Comparison of ENCODE assay signal across 21 cellular contexts in genomic region chr1:226041419-226041818, GRCh38.
"Had no signal": no experiment of that assay in that cellular context is flagged by ENCODE, and none has a peak within 500 bp of the region (broad histone marks: within the 10 kb centered on the region; RNA-seq: fewer than 3 reads in every experiment).

No MANE protein-coding gene starts in this region.

- H3K27ac ChIP-seq: coronary artery, prostate gland, right atrium auricular region, suprapubic skin, transverse colon, upper lobe of right lung, uterus had no signal

- H3K9me3 ChIP-seq: prostate gland, right atrium auricular region, suprapubic skin, transverse colon, upper lobe of right lung, uterus had no signal

- H3K4me3 Mint-ChIP-seq: memory B cell; natural killer cell; stimulated activated naive CD8-positive, alpha-beta T cell treated with anti-CD3 and anti-CD28 coated beads, Interleukin-15, amount 100 ng/mL, for 72 hours had no signal

- ATAC-seq: left lobe of liver, natural killer cell, sciatic nerve, upper lobe of right lung had no signal

- DNase-seq: effector CD4-positive, alpha-beta T cell; hypothalamus; natural killer cell; stimulated activated CD4-positive, alpha-beta T cell treated with anti-CD3 and anti-CD28 coated beads, Interleukin-12 subunit alpha, Interleukin-12 subunit beta, amount 100 ng/mL, for 4 hours; stimulated activated CD4-positive, alpha-beta T cell treated with anti-CD3 and anti-CD28 coated beads, Interleukin-1b, Interleukin-23, amount 100 ng/mL, for 48 hours; stimulated activated CD4-positive, alpha-beta T cell treated with anti-CD3 and anti-CD28 coated beads, Interleukin-4, amount 100 ng/mL, for 1 hour; stimulated activated CD8-positive, alpha-beta memory T cell treated with anti-CD3 and anti-CD28 coated beads, Interleukin-4, amount 100 ng/mL, for 48 hours; stimulated activated naive CD4-positive, alpha-beta T cell; stimulated activated naive CD8-positive, alpha-beta T cell treated with anti-CD3 and anti-CD28 coated beads, Interleukin-15, amount 100 ng/mL, for 72 hours; transverse colon; upper lobe of right lung; uterus had no signal

- H3K36me3 Mint-ChIP-seq: natural killer cell had no signal

- H3K4me1 Mint-ChIP-seq: natural killer cell; stimulated activated naive CD8-positive, alpha-beta T cell treated with anti-CD3 and anti-CD28 coated beads, Interleukin-15, amount 100 ng/mL, for 72 hours had no signal

- H3K4me3 ChIP-seq: coronary artery, lung, prostate gland, right atrium auricular region, smooth muscle cell, suprapubic skin, transverse colon, upper lobe of right lung, uterus had no signal

- H3K9me3 Mint-ChIP-seq: memory B cell; natural killer cell; stimulated activated naive CD8-positive, alpha-beta T cell treated with anti-CD3 and anti-CD28 coated beads, Interleukin-15, amount 100 ng/mL, for 72 hours had no signal

- H3K27ac Mint-ChIP-seq: memory B cell; natural killer cell; stimulated activated naive CD8-positive, alpha-beta T cell treated with anti-CD3 and anti-CD28 coated beads, Interleukin-15, amount 100 ng/mL, for 72 hours had no signal

- H3K36me3 ChIP-seq: prostate gland, right atrium auricular region, suprapubic skin, transverse colon, upper lobe of right lung, uterus had no signal

- H3K4me1 ChIP-seq: prostate gland, right atrium auricular region, suprapubic skin, upper lobe of right lung, uterus had no signal

- H3K27me3 Mint-ChIP-seq: memory B cell had no signal
